In genomic region chr4:113919145-113919544, GRCh38 we compare ENCODE assay signal across 23 cellular contexts.
DNase-seq lines count a peak whose midpoint lies in the region; ATAC-seq, FAIRE-seq and TF ChIP-seq lines count a peak whose summit lies in the region.
"Had no signal": no experiment of that assay in that cellular context is flagged by ENCODE, and none has a peak within 500 bp of the region (broad histone marks: within the 10 kb centered on the region; RNA-seq: fewer than 3 reads in every experiment).

No MANE protein-coding gene starts in this region.

- H3K4me1 Mint-ChIP-seq in MCF 10A (ENCODE audit: insufficient read depth, unreplicated experiment), result peaks cover 35% of the 10 kb centered on the region
- H3K4me1 Mint-ChIP-seq in astrocyte (ENCODE audit: low read depth, unreplicated experiment), result peaks cover 26% of the 10 kb centered on the region
- no peaks in the 10 kb centered on the region for H3K4me1 Mint-ChIP-seq in activated naive CD4-positive, alpha-beta T cell treated with anti-CD3 and anti-CD28 coated beads, Interleukin-2, amount 10 ng/mL, durations not matched to agents 7 days and 5 days
- H3K4me1 Mint-ChIP-seq: T-cell had no signal

- H4K20me1 ChIP-seq in astrocyte (ENCODE audit: insufficient read depth, low read length), result peaks cover 9% of the 10 kb centered on the region

- H2AFZ ChIP-seq in astrocyte (ENCODE audit: low read depth, low read length), result no peak overlapping the region
- H2AFZ ChIP-seq in mesenchymal stem cell (ENCODE audit: low read depth, low read length), result no peak overlapping the region

- H3K27me3 Mint-ChIP-seq in MCF 10A (ENCODE audit: insufficient read depth, unreplicated experiment), result no peaks in the 10 kb centered on the region
- H3K27me3 Mint-ChIP-seq in astrocyte (ENCODE audit: low read depth, unreplicated experiment), result no peaks in the 10 kb centered on the region
- no peaks in the 10 kb centered on the region for H3K27me3 Mint-ChIP-seq in activated naive CD4-positive, alpha-beta T cell treated with anti-CD3 and anti-CD28 coated beads, Interleukin-2, amount 10 ng/mL, durations not matched to agents 7 days and 5 days

- peaks cover 97% of the 10 kb centered on the region for H3K79me2 ChIP-seq in astrocyte (ENCODE audit: insufficient read depth, low read length)

- no peak overlapping the region for H3K18ac ChIP-seq in mesenchymal stem cell (ENCODE audit: low read depth in 1 of 2, low read length in 2 of 2)

- WGBS in mesenchymal stem cell, result 90% methylated on average over 2 of the region's 5 CpGs

- no peaks in the 10 kb centered on the region for H3K36me3 Mint-ChIP-seq in MCF 10A (ENCODE audit: insufficient read depth, unreplicated experiment)
- no peaks in the 10 kb centered on the region for H3K36me3 Mint-ChIP-seq in astrocyte (ENCODE audit: low read depth, unreplicated experiment)
- no peaks in the 10 kb centered on the region for H3K36me3 Mint-ChIP-seq in activated naive CD4-positive, alpha-beta T cell treated with anti-CD3 and anti-CD28 coated beads, Interleukin-2, amount 10 ng/mL, durations not matched to agents 7 days and 5 days
- H3K36me3 Mint-ChIP-seq: T-cell had no signal

- H4K8ac ChIP-seq in mesenchymal stem cell (ENCODE audit: low read length), result no peak overlapping the region

- H3K9me3 ChIP-seq in breast epithelium (no peaks in the 10 kb centered on the region), astrocyte (ENCODE audit: insufficient read depth, low read depth, low read length) (no peaks in the 10 kb centered on the region), mesenchymal stem cell (ENCODE audit: control insufficient read depth, low read length) (no peaks in the 10 kb centered on the region)
- H3K9me3 ChIP-seq: HAP-1, MG63 had no signal

- H2AK5ac ChIP-seq in mesenchymal stem cell (ENCODE audit: low read length, severe bottlenecking), result peak overlapping the region; percentile 40

- H3K27ac ChIP-seq in breast epithelium (no peak overlapping the region), astrocyte (ENCODE audit: low read depth, low read length) (peak overlapping the region; percentile 15), mesenchymal stem cell (ENCODE audit: low read length, poor library complexity, severe bottlenecking) (peak overlapping the region; percentile 52)
- H3K27ac ChIP-seq: C4-2B had no signal

- no peak overlapping the region for H4K91ac ChIP-seq in mesenchymal stem cell (ENCODE audit: low read length)

- H2BK120ac ChIP-seq in mesenchymal stem cell (ENCODE audit: low read depth, low read length), result no peak overlapping the region

- no peak overlapping the region for H3K4me3 ChIP-seq in breast epithelium
- no peak overlapping the region for H3K4me3 ChIP-seq in astrocyte (ENCODE audit: insufficient read depth, low read depth, low read length)
- no peak overlapping the region for H3K4me3 ChIP-seq in mesenchymal stem cell (ENCODE audit: insufficient read depth in 1 of 2, low read depth in 1 of 2, low read length in 2 of 2)
- H3K4me3 ChIP-seq: HAP-1, MG63 had no signal

- H3K27me3 ChIP-seq in breast epithelium (no peaks in the 10 kb centered on the region), astrocyte (ENCODE audit: insufficient read depth, low read length) (no peaks in the 10 kb centered on the region), mesenchymal stem cell (ENCODE audit: control insufficient read depth in 1 of 2, insufficient read depth in 1 of 2, low read length in 2 of 2) (no peaks in the 10 kb centered on the region)
- H3K27me3 ChIP-seq: MG63 had no signal

- no peak overlapping the region for H2BK5ac ChIP-seq in mesenchymal stem cell (ENCODE audit: low read depth, low read length, poor library complexity, severe bottlenecking)

- no TSS peak for BruUV-seq in MCF 10A (replicated peaks; lab: Mats Ljungman, UMichigan)

- peak overlapping the region; percentile 19 for H3K4me2 ChIP-seq in astrocyte (ENCODE audit: low read length)
- H3K4me2 ChIP-seq in mesenchymal stem cell (ENCODE audit: low read length, poor library complexity, severe bottlenecking), result no peak overlapping the region

- intact Hi-C loops in MCF 10A (cut with micrococcal nuclease), result no loop called here
- intact Hi-C loops in breast epithelium (cut with DNase I; ENCODE audit: low total_unique reads), result no loop called here

- H2BK15ac ChIP-seq in mesenchymal stem cell (ENCODE audit: low read depth, poor library complexity, severe bottlenecking), result no peak overlapping the region

- peaks cover 5% of the 10 kb centered on the region for H3K79me1 ChIP-seq in mesenchymal stem cell (replicated peaks; ENCODE audit: low read length, poor library complexity, severe bottlenecking)

- H2BK12ac ChIP-seq in mesenchymal stem cell (ENCODE audit: low read length in 2 of 2), result peak overlapping the region in 1 of 2 experiments; percentile 39

- H3K9me3 Mint-ChIP-seq in MCF 10A (ENCODE audit: unreplicated experiment), result no peaks in the 10 kb centered on the region
- no peaks in the 10 kb centered on the region for H3K9me3 Mint-ChIP-seq in astrocyte (ENCODE audit: unreplicated experiment)
- no peaks in the 10 kb centered on the region for H3K9me3 Mint-ChIP-seq in activated naive CD4-positive, alpha-beta T cell treated with anti-CD3 and anti-CD28 coated beads, Interleukin-2, amount 10 ng/mL, durations not matched to agents 7 days and 5 days
- H3K9me3 Mint-ChIP-seq: T-cell had no signal

- CTCF ChIA-PET in MCF 10A (lab: Yijun Ruan, JAX), result interaction anchor here (0.5 to 1.2 kb wide), 3 partner anchors 45 to 483 kb away, joined by 3 to 4 read pairs (median 3); no protein-coding TSS in a partner anchor
- CTCF ChIA-PET in activated naive CD4-positive, alpha-beta T cell treated with anti-CD3 and anti-CD28 coated beads, Interleukin-2, amount 10 ng/mL, durations not matched to agents 7 days and 5 days (lab: Charles Lee), result no interaction called here

- TF ChIP-seq CTCF in MCF 10A (IDR thresholded peaks at IDR 0.05; ENCODE audit: unreplicated experiment) (no peak), breast epithelium (IDR thresholded peaks at IDR 0.05) (no peak), astrocyte (IDR thresholded peaks at IDR 0.05; ENCODE audit: insufficient read depth, low read depth, low read length) (no peak)

- POLR2A ChIA-PET in MCF 10A (lab: Yijun Ruan, JAX), result interaction anchor here (0.6 to 1.1 kb wide), 3 partner anchors 38 to 92 kb away, joined by 3 read pairs; no protein-coding TSS in a partner anchor

- H3K9ac ChIP-seq in astrocyte (ENCODE audit: low read length), result no peak overlapping the region
- no peak overlapping the region for H3K9ac ChIP-seq in mesenchymal stem cell (ENCODE audit: low read length)

- no peak overlapping the region for H3K14ac ChIP-seq in mesenchymal stem cell (ENCODE audit: low read length in 2 of 2)

- H3K23ac ChIP-seq in mesenchymal stem cell (ENCODE audit: low read length in 2 of 2), result no peak overlapping the region

- no peak for FAIRE-seq in astrocyte (lab: Jason Lieb, UNC)
- FAIRE-seq: D721Med had no signal

- H3K4ac ChIP-seq in mesenchymal stem cell (ENCODE audit: low read depth in 1 of 2, low read length in 2 of 2), result peak overlapping the region in 1 of 2 experiments; percentile 69

- no peak for ATAC-seq in HG02588 (IDR thresholded peaks at IDR 0.05; ENCODE audit: unreplicated experiment)
- ATAC-seq: T-cell had no signal

- H3K4me1 ChIP-seq in breast epithelium, result no peaks in the 10 kb centered on the region
- peaks cover 11% of the 10 kb centered on the region for H3K4me1 ChIP-seq in astrocyte (ENCODE audit: insufficient read depth, low read length)
- H3K4me1 ChIP-seq in mesenchymal stem cell (ENCODE audit: control insufficient read depth, insufficient read depth, low read depth, low read length), result peaks cover 2% of the 10 kb centered on the region
- H3K4me1 ChIP-seq: HAP-1 had no signal

- H3K4me3 Mint-ChIP-seq in MCF 10A (ENCODE audit: unreplicated experiment), result no peak overlapping the region
- no peak overlapping the region for H3K4me3 Mint-ChIP-seq in astrocyte (ENCODE audit: unreplicated experiment)
- no peak overlapping the region for H3K4me3 Mint-ChIP-seq in activated naive CD4-positive, alpha-beta T cell treated with anti-CD3 and anti-CD28 coated beads, Interleukin-2, amount 10 ng/mL, durations not matched to agents 7 days and 5 days
- H3K4me3 Mint-ChIP-seq: T-cell had no signal

- DNase-seq in MCF 10A (ENCODE audit: unreplicated experiment) (no peak), breast epithelium (ENCODE audit: low spot score in 2 of 2) (no peak), astrocyte (ENCODE audit: low read depth) (no peak), mesenchymal stem cell (peak; percentile 15), T-helper 2 cell (no peak)
- DNase-seq in activated effector memory CD4-positive, alpha-beta T cell treated with Interleukin-2 at 50 U/mL for 16 hours, result no peak
- no peak for DNase-seq in activated naive CD4-positive, alpha-beta T cell treated with anti-CD3 and anti-CD28 coated beads, Interleukin-2, amount 10 ng/mL, durations not matched to agents 7 days and 5 days
- DNase-seq: 8988T; GF-D8; Kasumi-1; MG63; NCI-H1092; NCI-H1436 treated with DMSO at 0.1 percent for 48 hours; NCI-H2029; NCI-H510A treated with DMSO at 0.1 percent for 48 hours; NCI-H748 treated with DMSO at 0.1 percent for 48 hours; NK-92 treated with Interleukin-12 subunit alpha and Interleukin-12 subunit beta, amount 100 ng/mL, for 24 hours; SIG-M5; T-cell had no signal

- H3K27ac Mint-ChIP-seq in MCF 10A (ENCODE audit: low read depth, unreplicated experiment) (peak overlapping the region; percentile 20), astrocyte (ENCODE audit: unreplicated experiment) (peak overlapping the region; percentile 63)
- no peak overlapping the region for H3K27ac Mint-ChIP-seq in activated naive CD4-positive, alpha-beta T cell treated with anti-CD3 and anti-CD28 coated beads, Interleukin-2, amount 10 ng/mL, durations not matched to agents 7 days and 5 days
- H3K27ac Mint-ChIP-seq: T-cell had no signal

- H3K36me3 ChIP-seq in breast epithelium (no peaks in the 10 kb centered on the region), astrocyte (ENCODE audit: insufficient read depth, low read length) (no peaks in the 10 kb centered on the region), mesenchymal stem cell (ENCODE audit: control insufficient read depth in 1 of 2, insufficient read depth in 2 of 2, low read depth in 1 of 2, low read length in 2 of 2) (no peaks in the 10 kb centered on the region)
- H3K36me3 ChIP-seq: HAP-1 had no signal

- no peak for TF ChIP-seq POLR2A in breast epithelium (IDR thresholded peaks at IDR 0.05)

Comparison
In these comparisons a context has a peak if more than half of its experiments do, and no peak if none do; other contexts are left out.
1. H3K27ac ChIP-seq: peak in astrocyte (single experiment) and mesenchymal stem cell (single experiment); none in breast epithelium (0 of 2).